Comparison of ENCODE assay signal across 8 cellular contexts in genomic region chr3:177589921-177590336, GRCh38.
DNase-seq lines count a peak whose midpoint lies in the region; ATAC-seq and TF ChIP-seq lines count a peak whose summit lies in the region.

No MANE protein-coding gene starts in this region.

- H3K4me1 Mint-ChIP-seq in CD8-positive, alpha-beta T cell (ENCODE audit: low read depth): peaks cover 30% of the 10 kb centered on the region

- H3K36me3 ChIP-seq in SJSA1 (no peaks in the 10 kb centered on the region), Peyer's patch (no peaks in the 10 kb centered on the region)
- no peaks in the 10 kb centered on the region for H3K36me3 ChIP-seq in CD8-positive, alpha-beta T cell (ENCODE audit: insufficient read depth, low read length)

- peaks cover 42% of the 10 kb centered on the region for H3K4me1 ChIP-seq in SJSA1 (replicated peaks)
- H3K4me1 ChIP-seq in CD8-positive, alpha-beta T cell (ENCODE audit: insufficient read depth, low read length): peaks cover 19% of the 10 kb centered on the region
- H3K4me1 ChIP-seq in Peyer's patch: peaks cover 0 to 13% (median 0%) of the 10 kb centered on the region in 4 donors

- H3K27me3 Mint-ChIP-seq in CD8-positive, alpha-beta T cell (ENCODE audit: low read depth): no peaks in the 10 kb centered on the region

- intact Hi-C loops in CD8-positive, alpha-beta T cell (cut with DNase I, micrococcal nuclease): loop anchor here in 1 of 2 experiments (10.0 kb wide), 1 partner anchor 55 kb away; no protein-coding TSS in a partner anchor

- H3K9me3 Mint-ChIP-seq in CD8-positive, alpha-beta T cell: no peaks in the 10 kb centered on the region

- ATAC-seq in GM21360 (IDR thresholded peaks at IDR 0.05; ENCODE audit: unreplicated experiment): peak; percentile 88
- peak; percentile 80 for ATAC-seq in HG03520 (IDR thresholded peaks at IDR 0.05; ENCODE audit: unreplicated experiment)
- no peak for ATAC-seq in HG02840 (IDR thresholded peaks at IDR 0.05; ENCODE audit: low FRiP score, unreplicated experiment)
- no peak for ATAC-seq in CD8-positive, alpha-beta T cell

- H3K27me3 ChIP-seq in SJSA1 (replicated peaks): no peaks in the 10 kb centered on the region
- H3K27me3 ChIP-seq in CD8-positive, alpha-beta T cell (ENCODE audit: insufficient read depth, low read length): no peaks in the 10 kb centered on the region
- H3K27me3 ChIP-seq in Peyer's patch: no peaks in the 10 kb centered on the region

- H3K36me3 Mint-ChIP-seq in CD8-positive, alpha-beta T cell: no peaks in the 10 kb centered on the region

- CTCF ChIA-PET in CD8-positive, alpha-beta T cell (lab: Charles Lee): interaction anchor here (0.8 to 1.3 kb wide), 3 partner anchors 32 to 42 kb away, joined by 3 to 4 read pairs (median 3); no protein-coding TSS in a partner anchor

- TF ChIP-seq CTCF in CD8-positive, alpha-beta T cell (IDR thresholded peaks at IDR 0.05): no peak
- no peak for TF ChIP-seq CTCF in Peyer's patch (IDR thresholded peaks at IDR 0.05)

- no peak overlapping the region for H3K27ac Mint-ChIP-seq in CD8-positive, alpha-beta T cell

- TF ChIP-seq POLR2A in Peyer's patch (IDR thresholded peaks at IDR 0.05): no peak

- H3K4me3 ChIP-seq in SJSA1: no peak overlapping the region
- H3K4me3 ChIP-seq in CD8-positive, alpha-beta T cell (ENCODE audit: low read depth, low read length): no peak overlapping the region
- no peak overlapping the region for H3K4me3 ChIP-seq in Peyer's patch

- H3K4me3 Mint-ChIP-seq in CD8-positive, alpha-beta T cell: no peak overlapping the region

- H3K9me3 ChIP-seq in SJSA1 (replicated peaks) (no peaks in the 10 kb centered on the region), Peyer's patch (no peaks in the 10 kb centered on the region)
- no peaks in the 10 kb centered on the region for H3K9me3 ChIP-seq in CD8-positive, alpha-beta T cell (ENCODE audit: low read length)

- POLR2A ChIA-PET in CD8-positive, alpha-beta T cell (lab: Charles Lee): interaction anchor here (0.7 kb wide), 1 partner anchor 254 kb away, joined by 3 read pairs; no protein-coding TSS in a partner anchor

- DNase-seq in DMS153 treated with DMSO at 0.1 percent for 48 hours (lab: John Stamatoyannopoulos, UW; ENCODE audit: unreplicated experiment): peak; percentile 15
- DNase-seq in SJSA1 (ENCODE audit: low read depth in 1 of 2, low spot score in 2 of 2): peak; percentile 62 to 88
- DNase-seq in hepatic stellate cell (ENCODE audit: low spot score): peak; percentile 9
- no peak for DNase-seq in CD8-positive, alpha-beta T cell
- no peak for DNase-seq in Peyer's patch

- H3K27ac ChIP-seq in SJSA1: peak overlapping the region; percentile 44
- H3K27ac ChIP-seq in CD8-positive, alpha-beta T cell (ENCODE audit: low read depth, low read length): no peak overlapping the region
- no peak overlapping the region for H3K27ac ChIP-seq in Peyer's patch

Comparison
In these comparisons a context has a peak if more than half of its experiments do, and no peak if none do; other contexts are left out.
1. DNase-seq: peak in DMS153 treated with DMSO at 0.1 percent for 48 hours (single experiment), SJSA1 (2 of 2) and hepatic stellate cell (single experiment); none in CD8-positive, alpha-beta T cell (0 of 7) and Peyer's patch (0 of 3).
2. ATAC-seq: peak in GM21360 (single experiment) and HG03520 (single experiment); none in HG02840 (single experiment) and CD8-positive, alpha-beta T cell (single experiment).